ENCODE assay signal across 13 cellular contexts in the genomic region with DNA sequence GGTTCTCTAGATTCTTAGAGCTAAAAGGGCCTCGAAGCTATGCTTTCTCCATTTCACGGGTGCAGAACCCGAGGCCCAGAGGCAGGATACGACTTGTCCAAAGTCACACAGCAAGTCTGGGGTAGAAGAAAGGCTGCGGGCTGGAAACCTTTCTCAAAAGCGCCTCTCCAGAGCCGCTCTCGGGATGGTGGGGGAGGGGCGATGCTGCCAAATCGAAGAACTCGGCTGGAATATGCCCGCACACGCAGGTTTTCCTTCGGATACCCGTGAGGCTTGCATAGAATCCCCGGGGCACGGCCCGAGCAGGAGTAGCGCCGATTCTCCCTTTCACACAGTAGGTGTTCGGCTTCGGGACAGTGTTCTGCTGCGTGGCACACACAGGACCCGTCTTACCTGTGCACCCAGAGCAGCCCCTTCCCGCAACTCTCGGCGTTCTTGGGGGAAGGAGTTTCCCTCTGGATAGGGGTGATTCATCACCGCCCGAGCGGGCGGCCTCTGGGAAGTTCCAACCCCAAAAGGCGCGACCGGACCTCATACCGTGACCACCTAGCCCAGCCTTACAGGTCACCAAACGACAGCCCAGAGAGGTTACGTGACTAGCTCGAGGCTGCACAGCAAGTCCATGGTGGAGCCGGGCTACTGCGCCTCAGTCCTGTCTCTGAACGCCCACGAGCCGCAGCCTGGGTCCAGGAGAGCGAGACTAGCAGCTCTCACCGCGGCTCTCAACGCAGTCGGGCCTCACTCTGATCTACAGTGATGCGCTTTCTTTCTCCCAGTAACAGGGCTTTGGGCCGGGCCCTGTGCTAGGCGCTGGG. TPM values are rescaled to one million over a fixed set of nuclear protein-coding genes. Genes with fewer than 3 reads are reported as not detected.
DNase-seq lines count a peak whose midpoint lies in the region; ATAC-seq and TF ChIP-seq lines count a peak whose summit lies in the region.
"Had no signal": no experiment of that assay in that cellular context is flagged by ENCODE, and none has a peak within 500 bp of the region (broad histone marks: within the 10 kb centered on the region; RNA-seq: fewer than 3 reads in every experiment).

No MANE protein-coding gene starts in this region.

- no peak for ATAC-seq in HG02759 (IDR thresholded peaks at IDR 0.05; ENCODE audit: unreplicated experiment)

- TF ChIP-seq POLR2A in suprapubic skin (IDR thresholded peaks at IDR 0.05): no peak

- WGBS in hepatocyte (ENCODE audit: low lambda C conversion rate, missing lambda C conversion rate): 9% methylated on average over 49 of the region's 51 CpGs
- WGBS in suprapubic skin: 3% methylated on average over 6 of the region's 51 CpGs

- H2AFZ ChIP-seq in hepatocyte: no peak overlapping the region

- peak overlapping the region; percentile 71 for H3K9ac ChIP-seq in NT2/D1 (ENCODE audit: insufficient read length, low read depth)

- no peaks in the 10 kb centered on the region for H3K79me2 ChIP-seq in hepatocyte

- TF ChIP-seq CTCF in hepatocyte (IDR thresholded peaks at IDR 0.05; ENCODE audit: poor library complexity) (no peak), suprapubic skin (IDR thresholded peaks at IDR 0.05) (no peak)

- H3K36me3 ChIP-seq in NT2/D1 (ENCODE audit: insufficient read depth, insufficient read length, low read length): no peaks in the 10 kb centered on the region
- H3K36me3 ChIP-seq in hepatocyte (replicated peaks; ENCODE audit: insufficient read depth, low read depth): no peaks in the 10 kb centered on the region
- H3K36me3 ChIP-seq in suprapubic skin: no peaks in the 10 kb centered on the region
- H3K36me3 ChIP-seq: BE2C had no signal

- DNase-seq in stimulated activated CD4-positive, alpha-beta T cell treated with anti-CD3 and anti-CD28 coated beads, Interleukin-4, amount 100 ng/mL, for 1 hour: peak; percentile 9
- no peak for DNase-seq in stimulated activated CD4-positive, alpha-beta T cell treated with anti-CD3 and anti-CD28 coated beads, Interleukin-12 subunit alpha, Interleukin-12 subunit beta, amount 100 ng/mL, for 4 hours
- DNase-seq in NT2/D1 (ENCODE audit: low read depth, low spot score): no peak
- DNase-seq in hepatocyte (ENCODE audit: low spot score): peak; percentile 14
- no peak for DNase-seq in suprapubic skin (ENCODE audit: low spot score in 2 of 2)
- no peak for DNase-seq in NOMO-1 treated with DMSO at 0.1 percent for 48 hours (lab: John Stamatoyannopoulos, UW; ENCODE audit: unreplicated experiment)
- DNase-seq in GM03348 (ENCODE audit: low spot score): no peak
- DNase-seq: activated CD4-positive, alpha-beta T cell treated with anti-CD3 and anti-CD28 coated beads, Interleukin-2, amount 50 U/mL, for 4 hours; mesenchymal stem cell; NCI-H2029 treated with DMSO at 0.1 percent for 48 hours had no signal

- H3K27ac ChIP-seq in hepatocyte: no peak overlapping the region
- no peak overlapping the region for H3K27ac ChIP-seq in suprapubic skin
- H3K27ac ChIP-seq: RWPE1 had no signal

- TF ChIP-seq EP300 in suprapubic skin (IDR thresholded peaks at IDR 0.05): no peak

- H3K4me3 ChIP-seq in NT2/D1 (ENCODE audit: insufficient read length, low read depth): peak overlapping the region; percentile 48
- no peak overlapping the region for H3K4me3 ChIP-seq in hepatocyte
- peak overlapping the region; percentile 4 for H3K4me3 ChIP-seq in suprapubic skin

- H3K4me2 ChIP-seq in hepatocyte: no peak overlapping the region

- peaks cover 10% of the 10 kb centered on the region for H3K4me1 ChIP-seq in NT2/D1 (ENCODE audit: insufficient read depth, insufficient read length)
- H3K4me1 ChIP-seq in hepatocyte (ENCODE audit: insufficient read depth): peaks cover 19% of the 10 kb centered on the region
- H3K4me1 ChIP-seq in suprapubic skin: peaks cover 62% of the 10 kb centered on the region

- H3K27me3 ChIP-seq in NT2/D1 (ENCODE audit: insufficient read depth, insufficient read length) (peaks cover 99% of the 10 kb centered on the region), hepatocyte (peaks cover 97% of the 10 kb centered on the region), suprapubic skin (peaks cover 100% of the 10 kb centered on the region)
- H3K27me3 ChIP-seq: BE2C had no signal

- H4K20me1 ChIP-seq in hepatocyte (ENCODE audit: insufficient read depth, poor library complexity, severe bottlenecking): peaks cover 4% of the 10 kb centered on the region

- no peaks in the 10 kb centered on the region for H3K9me2 ChIP-seq in hepatocyte (replicated peaks; ENCODE audit: insufficient read depth)

- H3K9me3 ChIP-seq in NT2/D1 (ENCODE audit: insufficient read depth, low read length): no peaks in the 10 kb centered on the region
- no peaks in the 10 kb centered on the region for H3K9me3 ChIP-seq in hepatocyte (ENCODE audit: low read depth)
- H3K9me3 ChIP-seq in suprapubic skin: no peaks in the 10 kb centered on the region
- H3K9me3 ChIP-seq: BE2C had no signal

RNA-seq across cellular contexts. Expression of gene PAX5, which starts 4.1 kb away (rescaled TPM):
- total RNA-seq in hepatocyte: not detected in 2 replicates
- polyA plus RNA-seq in hepatocyte: not detected in 2 replicates
- total RNA-seq in suprapubic skin: under 1 TPM in 1 of 4 donors, not detected in 3; 0.04 TPM

Comparison
In these comparisons a context has a peak if more than half of its experiments do, and no peak if none do; other contexts are left out.
1. DNase-seq: peak in stimulated activated CD4-positive, alpha-beta T cell treated with anti-CD3 and anti-CD28 coated beads, Interleukin-4, amount 100 ng/mL, for 1 hour (single experiment) and hepatocyte (single experiment); none in stimulated activated CD4-positive, alpha-beta T cell treated with anti-CD3 and anti-CD28 coated beads, Interleukin-12 subunit alpha, Interleukin-12 subunit beta, amount 100 ng/mL, for 4 hours (single experiment), NT2/D1 (single experiment), suprapubic skin (0 of 2), NOMO-1 treated with DMSO at 0.1 percent for 48 hours (single experiment) and GM03348 (single experiment).